Comparison of ENCODE assay signal across 8 cellular contexts in genomic region chr10:73940634-73941221, GRCh38. TPM values are rescaled to one million over a fixed set of nuclear protein-coding genes. Genes with fewer than 3 reads are reported as not detected.
DNase-seq lines count a peak whose midpoint lies in the region; ATAC-seq, FAIRE-seq and TF ChIP-seq lines count a peak whose summit lies in the region.

No MANE protein-coding gene starts in this region.

- POLR2A ChIA-PET in naive thymus-derived CD4-positive, alpha-beta T cell (lab: Charles Lee): interaction anchor here (0.5 to 2.1 kb wide), 5 partner anchors 9 to 61 kb away, joined by 3 to 8 read pairs (median 3); no protein-coding TSS in a partner anchor

- H3K36me3 Mint-ChIP-seq in naive thymus-derived CD4-positive, alpha-beta T cell: peaks cover 0 to 1% (median 0%) of the 10 kb centered on the region in 5 donors

- CTCF ChIA-PET in naive thymus-derived CD4-positive, alpha-beta T cell (lab: Charles Lee): interaction anchor here (0.6 to 11.3 kb wide), 37 partner anchors 12 to 289 kb away, joined by 3 to 301 read pairs (median 4); no protein-coding TSS in a partner anchor

- no peaks in the 10 kb centered on the region for H4K20me1 ChIP-seq in OCI-LY3 (ENCODE audit: insufficient read depth, low read length)

- intact Hi-C loops in naive thymus-derived CD4-positive, alpha-beta T cell (cut with micrococcal nuclease): loop anchor here (1.0 to 5.0 kb wide), 7 partner anchors 30 to 141 kb away; no protein-coding TSS in a partner anchor

- H3K36me3 ChIP-seq in OCI-LY3 (replicated peaks; ENCODE audit: low read depth, low read length): no peaks in the 10 kb centered on the region
- H3K36me3 ChIP-seq in naive thymus-derived CD4-positive, alpha-beta T cell (ENCODE audit: control insufficient read depth in 2 of 3, insufficient read depth in 3 of 3, low read length in 3 of 3): no peaks in the 10 kb centered on the region

- ATAC-seq in HG02973 (IDR thresholded peaks at IDR 0.05; ENCODE audit: unreplicated experiment) (peak; percentile 86), esophagus mucosa (peak; percentile 92), HG02938 (IDR thresholded peaks at IDR 0.05; ENCODE audit: unreplicated experiment) (no peak)
- ATAC-seq in naive thymus-derived CD4-positive, alpha-beta T cell: peak; percentile 99

- H3K4me1 Mint-ChIP-seq in naive thymus-derived CD4-positive, alpha-beta T cell: peaks cover 0 to 17% (median 7%) of the 10 kb centered on the region in 7 donors

- peak overlapping the region; percentile 71 for H2AFZ ChIP-seq in OCI-LY3 (ENCODE audit: low read depth, low read length)

- H3K4me1 ChIP-seq in OCI-LY3 (ENCODE audit: low read length): 0 out of 2 replicates have a peak, but pooled peaks cover 5% of the 10 kb centered on the region
- H3K4me1 ChIP-seq in naive thymus-derived CD4-positive, alpha-beta T cell (ENCODE audit: control insufficient read depth in 2 of 2, insufficient read depth in 2 of 2, low read length in 2 of 2): peaks cover 0 to 6% of the 10 kb centered on the region in 2 donors

- no peak overlapping the region for H3K27ac ChIP-seq in OCI-LY3 (ENCODE audit: low read length)
- H3K27ac ChIP-seq in naive thymus-derived CD4-positive, alpha-beta T cell (ENCODE audit: low read depth, low read length): no peak overlapping the region

- peak overlapping the region; percentile 70 for H3K4me3 ChIP-seq in OCI-LY3 (ENCODE audit: low read length)
- no peak overlapping the region for H3K4me3 ChIP-seq in naive thymus-derived CD4-positive, alpha-beta T cell (ENCODE audit: low read length)

- peak overlapping the region in 7 of 10 donors; percentile 0 to 51 (median 42) for H3K4me3 Mint-ChIP-seq in naive thymus-derived CD4-positive, alpha-beta T cell

- DNase-seq in GM12891 (ENCODE audit: insufficient read length, low spot score): peak; percentile 81
- peak; percentile 90 for DNase-seq in activated T-cell treated with anti-CD3 and anti-CD28 coated beads, Interleukin-2, amount 50 U/mL, for 1 hour
- peak; percentile 61 to 89 (median 79) for DNase-seq in naive thymus-derived CD4-positive, alpha-beta T cell
- DNase-seq in stimulated activated CD8-positive, alpha-beta memory T cell treated with anti-CD3 and anti-CD28 coated beads, Interleukin-7, amount 100 ng/mL, for 4 hours (ENCODE audit: low read depth in 2 of 2): peak; percentile 69 to 72

- peak; percentile 80 for TF ChIP-seq CTCF in OCI-LY3 (IDR thresholded peaks at IDR 0.05; ENCODE audit: low read depth, low read length)

- TF ChIP-seq POLR2A in GM12891 (IDR thresholded peaks at IDR 0.05; ENCODE audit: low read depth, low read length): no peak

- H3K4me2 ChIP-seq in OCI-LY3 (ENCODE audit: low read length): peak overlapping the region; percentile 86

- H3K27me3 Mint-ChIP-seq in naive thymus-derived CD4-positive, alpha-beta T cell: peaks cover 0 to 24% (median 0%) of the 10 kb centered on the region in 5 donors

- peak overlapping the region; percentile 46; the same call in 1 of the 2 replicates for H3K9ac ChIP-seq in OCI-LY3 (ENCODE audit: low read length)

- H3K9me3 ChIP-seq in OCI-LY3 (ENCODE audit: insufficient read depth, low read length): no peaks in the 10 kb centered on the region
- H3K9me3 ChIP-seq in naive thymus-derived CD4-positive, alpha-beta T cell (ENCODE audit: control insufficient read depth in 2 of 3, low read length in 3 of 3): no peaks in the 10 kb centered on the region

- no peaks in the 10 kb centered on the region for H3K9me3 Mint-ChIP-seq in naive thymus-derived CD4-positive, alpha-beta T cell

- peak overlapping the region in 2 of 9 donors; percentile 71 to 80 for H3K27ac Mint-ChIP-seq in naive thymus-derived CD4-positive, alpha-beta T cell

- no peaks in the 10 kb centered on the region for H3K27me3 ChIP-seq in OCI-LY3 (ENCODE audit: low read depth, low read length)
- no peaks in the 10 kb centered on the region for H3K27me3 ChIP-seq in naive thymus-derived CD4-positive, alpha-beta T cell (ENCODE audit: control insufficient read depth in 2 of 2, insufficient read depth in 2 of 2, low read length in 2 of 2)

- H3K79me2 ChIP-seq in OCI-LY3 (ENCODE audit: low read length): no peaks in the 10 kb centered on the region

- peak; percentile 58 for FAIRE-seq in GM12891 (lab: Jason Lieb, UNC)

TF ChIP-seq in GM12891, 5 proteins besides CTCF, POLR2A, EP300 and RAD21:
- TF ChIP-seq POU2F2 (IDR thresholded peaks at IDR 0.05; ENCODE audit: low read depth, low read length): no peak
- no peak for TF ChIP-seq SPI1 (IDR thresholded peaks at IDR 0.05; ENCODE audit: low read depth, low read length)
- TF ChIP-seq TAF1 (IDR thresholded peaks at IDR 0.05; ENCODE audit: low read depth, low read length): no peak
- TF ChIP-seq PAX5 (IDR thresholded peaks at IDR 0.05; ENCODE audit: insufficient read depth, low read length, severe bottlenecking): no peak
- TF ChIP-seq POLR2AphosphoS5 (IDR thresholded peaks at IDR 0.05; ENCODE audit: low read depth, low read length): no peak

RNA-seq across cellular contexts. Expression of gene PLAU, which starts 29.8 kb away (rescaled TPM):
- 0.73 TPM for polyA plus RNA-seq in GM12891 (2012; ENCODE audit: low read depth, missing spikeins)
- 19.4 TPM for total RNA-seq in esophagus mucosa
- total RNA-seq in naive thymus-derived CD4-positive, alpha-beta T cell: under 1 TPM; 0.42 to 0.97 (median 0.78) TPM
- not detected for polyA plus RNA-seq in naive thymus-derived CD4-positive, alpha-beta T cell

RNA-seq across cellular contexts. Expression of gene VCL, which starts 57.2 kb away (rescaled TPM):
- polyA plus RNA-seq in GM12891 (2012; ENCODE audit: low read depth, missing spikeins): 8.7 TPM
- 70.2 TPM for total RNA-seq in esophagus mucosa
- total RNA-seq in naive thymus-derived CD4-positive, alpha-beta T cell: 10 to 100 TPM in 4 of 5 experiments, 1 to 10 TPM in 1; 9.0 to 67.7 (median 21.6) TPM
- 10 to 100 TPM; 12.5 to 16.5 TPM for polyA plus RNA-seq in naive thymus-derived CD4-positive, alpha-beta T cell

Comparison
In these comparisons a context has a peak if more than half of its experiments do, and no peak if none do; other contexts are left out.
1. RNA of gene PLAU, which starts 29.8 kb away (total RNA-seq): 19.4 TPM in esophagus mucosa (single experiment); 0.42 to 0.97 TPM in naive thymus-derived CD4-positive, alpha-beta T cell; every median in the first group is over 10 times any median in the second.
2. Peak in every context shown above with its lines, with median percentiles within 50 percentile points of each other: DNase-seq.